1 cellular context compared by ENCODE assay signal in genomic region chr12:76216585-76217472, GRCh38.
TF ChIP-seq lines count a peak whose summit lies in the region.

No MANE protein-coding gene starts in this region.

TF ChIP-seq in GM12878, 131 proteins besides CTCF, POLR2A, EP300 and RAD21:
- TF ChIP-seq TCF3 (IDR thresholded peaks at IDR 0.05; ENCODE audit: borderline replicate concordance, insufficient read depth, low read depth, low read length) (no peak), IRF5 (IDR thresholded peaks at IDR 0.05; ENCODE audit: borderline replicate concordance) (no peak), KAT2A (conservative IDR thresholded peaks at IDR 0.05; ENCODE audit: control insufficient read depth, low read depth, low read length) (no peak), MYC (IDR thresholded peaks at IDR 0.05; ENCODE audit: insufficient read depth, insufficient read length, insufficient replicate concordance, low read length, severe bottlenecking) (no peak), ATF2 (IDR thresholded peaks at IDR 0.05; ENCODE audit: low read length) (no peak), NR2C2 (IDR thresholded peaks at IDR 0.05; ENCODE audit: borderline replicate concordance, control insufficient read depth, insufficient read length, low read depth) (no peak), CEBPB (IDR thresholded peaks at IDR 0.05; ENCODE audit: borderline replicate concordance in 1 of 2, low read depth in 2 of 2, low read length in 2 of 2) (no peak), NRF1 (conservative IDR thresholded peaks at IDR 0.05; ENCODE audit: low read depth, low read length) (no peak), IKZF1 (conservative IDR thresholded peaks at IDR 0.05) (no peak; the same call in 1 of the 2 replicates), ELK1 (IDR thresholded peaks at IDR 0.05; ENCODE audit: low read depth, low read length) (no peak), CBFB (IDR thresholded peaks at IDR 0.05; ENCODE audit: low read depth) (no peak), KDM1A (IDR thresholded peaks at IDR 0.05; ENCODE audit: borderline replicate concordance) (no peak), RUNX3 (IDR thresholded peaks at IDR 0.05; ENCODE audit: low read length) (0 out of 2 replicates have a peak, but pooled peaks have one; percentile 13), SPI1 (IDR thresholded peaks at IDR 0.05; ENCODE audit: borderline replicate concordance, insufficient read depth, low read depth, low read length) (peak; percentile 38; the same call in 1 of the 2 replicates)
- TF ChIP-seq, protein P1, sequence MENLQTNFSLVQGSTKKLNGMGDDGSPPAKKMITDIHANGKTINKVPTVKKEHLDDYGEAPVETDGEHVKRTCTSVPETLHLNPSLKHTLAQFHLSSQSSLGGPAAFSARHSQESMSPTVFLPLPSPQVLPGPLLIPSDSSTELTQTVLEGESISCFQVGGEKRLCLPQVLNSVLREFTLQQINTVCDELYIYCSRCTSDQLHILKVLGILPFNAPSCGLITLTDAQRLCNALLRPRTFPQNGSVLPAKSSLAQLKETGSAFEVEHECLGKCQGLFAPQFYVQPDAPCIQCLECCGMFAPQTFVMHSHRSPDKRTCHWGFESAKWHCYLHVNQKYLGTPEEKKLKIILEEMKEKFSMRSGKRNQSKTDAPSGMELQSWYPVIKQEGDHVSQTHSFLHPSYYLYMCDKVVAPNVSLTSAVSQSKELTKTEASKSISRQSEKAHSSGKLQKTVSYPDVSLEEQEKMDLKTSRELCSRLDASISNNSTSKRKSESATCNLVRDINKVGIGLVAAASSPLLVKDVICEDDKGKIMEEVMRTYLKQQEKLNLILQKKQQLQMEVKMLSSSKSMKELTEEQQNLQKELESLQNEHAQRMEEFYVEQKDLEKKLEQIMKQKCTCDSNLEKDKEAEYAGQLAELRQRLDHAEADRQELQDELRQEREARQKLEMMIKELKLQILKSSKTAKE (IDR thresholded peaks at IDR 0.05; ENCODE audit: low read depth, poor library complexity, severe bottlenecking), result no peak
